Comparison of ENCODE assay signal across 8 cellular contexts in the genomic region with DNA sequence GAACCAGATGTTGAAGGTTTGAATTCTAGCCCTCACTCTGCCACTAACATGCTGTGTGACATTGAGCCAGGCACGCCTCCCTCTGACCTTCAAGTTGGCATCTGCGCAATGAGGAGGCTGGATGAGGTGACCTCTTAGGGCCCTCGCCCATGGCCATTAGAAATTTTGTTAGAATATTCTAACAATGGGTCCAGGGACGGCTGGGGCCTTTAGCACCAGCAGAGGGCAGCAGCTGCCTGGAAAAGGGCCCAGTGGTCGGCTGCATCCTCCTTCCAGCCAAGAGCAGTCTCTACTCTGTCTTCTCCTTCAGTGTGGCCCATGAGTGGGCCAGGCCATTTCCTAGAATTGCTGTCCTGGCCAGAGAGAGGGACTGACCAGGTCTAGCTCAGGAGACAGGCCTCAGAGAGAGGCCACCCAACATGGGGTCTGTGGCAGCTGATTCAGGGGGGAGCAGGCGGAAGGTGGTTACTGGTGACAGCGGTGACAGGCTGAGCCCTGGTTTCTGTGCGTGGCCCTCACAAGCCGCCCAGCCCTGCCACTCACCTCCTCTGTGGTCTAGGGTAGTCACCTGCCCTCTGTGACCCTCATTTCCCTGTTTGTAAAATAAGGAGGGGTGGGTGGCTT.
DNase-seq lines count a peak whose midpoint lies in the region; ATAC-seq and TF ChIP-seq lines count a peak whose summit lies in the region.

No MANE protein-coding gene starts in this region.

- no peak overlapping the region for H3K27ac ChIP-seq in right cardiac atrium (ENCODE audit: low read length)

- no peaks in the 10 kb centered on the region for H3K9me3 Mint-ChIP-seq in activated naive CD8-positive, alpha-beta T cell treated with anti-CD3 and anti-CD28 coated beads, Interleukin-2, amount 10 ng/mL, durations not matched to agents 7 days and 5 days

- no peaks in the 10 kb centered on the region for H3K4me1 Mint-ChIP-seq in activated naive CD8-positive, alpha-beta T cell treated with anti-CD3 and anti-CD28 coated beads, Interleukin-2, amount 10 ng/mL, durations not matched to agents 7 days and 5 days

- CTCF ChIA-PET in AG04449 (lab: Yijun Ruan, JAX): interaction anchor here (0.6 to 8.6 kb wide), 22 partner anchors 9 to 928 kb away, joined by 3 to 65 read pairs (median 4); no protein-coding TSS in a partner anchor

- no peaks in the 10 kb centered on the region for H3K9me3 ChIP-seq in right cardiac atrium (ENCODE audit: control insufficient read depth, low read length)

- no peak overlapping the region for H3K27ac Mint-ChIP-seq in activated naive CD8-positive, alpha-beta T cell treated with anti-CD3 and anti-CD28 coated beads, Interleukin-2, amount 10 ng/mL, durations not matched to agents 7 days and 5 days

- H3K27me3 ChIP-seq in right cardiac atrium (ENCODE audit: control insufficient read depth, insufficient read depth): no peaks in the 10 kb centered on the region

- H3K36me3 Mint-ChIP-seq in activated naive CD8-positive, alpha-beta T cell treated with anti-CD3 and anti-CD28 coated beads, Interleukin-2, amount 10 ng/mL, durations not matched to agents 7 days and 5 days: no peaks in the 10 kb centered on the region

- ATAC-seq in activated naive CD8-positive, alpha-beta T cell treated with anti-CD3 and anti-CD28 coated beads, Interleukin-2, amount 10 ng/mL, durations not matched to agents 7 days and 5 days (ENCODE audit: low read depth): no peak
- ATAC-seq in right cardiac atrium (peak; percentile 27 to 38), GM18505 (IDR thresholded peaks at IDR 0.05; ENCODE audit: unreplicated experiment) (no peak)

- WGBS in right cardiac atrium: 59% methylated on average over 9 of the region's 9 CpGs

- H3K4me3 ChIP-seq in AG04449 (ENCODE audit: low read depth, low read length) (no peak overlapping the region), right cardiac atrium (ENCODE audit: low read length) (no peak overlapping the region)

- no peak overlapping the region for H3K4me3 Mint-ChIP-seq in activated naive CD8-positive, alpha-beta T cell treated with anti-CD3 and anti-CD28 coated beads, Interleukin-2, amount 10 ng/mL, durations not matched to agents 7 days and 5 days

- intact Hi-C loops in right cardiac atrium (cut with DNase I): loop anchor here in 3 of 4 donors (10.0 kb wide), 2 partner anchors 451 to 931 kb away; partner anchors contain the start of gene IGSF21 (in 2 of the 3)

- no peaks in the 10 kb centered on the region for H3K27me3 Mint-ChIP-seq in activated naive CD8-positive, alpha-beta T cell treated with anti-CD3 and anti-CD28 coated beads, Interleukin-2, amount 10 ng/mL, durations not matched to agents 7 days and 5 days

- POLR2A ChIA-PET in AG04449 (lab: Yijun Ruan, JAX): no interaction called here
- POLR2A ChIA-PET in activated naive CD8-positive, alpha-beta T cell treated with anti-CD3 and anti-CD28 coated beads, Interleukin-2, amount 10 ng/mL, durations not matched to agents 7 days and 5 days (lab: Charles Lee): no interaction called here

- no peak for DNase-seq in AG04449 (ENCODE audit: low read depth, low spot score)
- peak; percentile 19 for DNase-seq in NCI-H226
- peak; percentile 45 for DNase-seq in activated naive CD8-positive, alpha-beta T cell treated with anti-CD3 and anti-CD28 coated beads, Interleukin-2, amount 10 ng/mL, durations not matched to agents 7 days and 5 days
- DNase-seq in right cardiac atrium: peak; percentile 39 to 76 (median 73)
- DNase-seq in stimulated activated CD4-positive, alpha-beta T cell treated with anti-CD3 and anti-CD28 coated beads, Interleukin-12 subunit alpha, Interleukin-12 subunit beta, amount 100 ng/mL, for 4 hours: peak; percentile 20
- DNase-seq in cerebellar cortex (ENCODE audit: low spot score): no peak

- TF ChIP-seq CTCF in AG04449 (IDR thresholded peaks at IDR 0.05; ENCODE audit: insufficient read depth, low read length, missing control alignments) (peak; percentile 89), GM12872 (IDR thresholded peaks at IDR 0.05; ENCODE audit: insufficient read depth, low read depth, low read length) (peak; percentile 72)

- peaks cover 2% of the 10 kb centered on the region for H3K4me1 ChIP-seq in right cardiac atrium (ENCODE audit: control insufficient read depth, insufficient read depth, low read length)

- TF ChIP-seq POLR2A in GM18505 (IDR thresholded peaks at IDR 0.05; ENCODE audit: borderline replicate concordance, extremely low read depth, insufficient read depth, insufficient read length): no peak

Comparison
In these comparisons a context has a peak if more than half of its experiments do, and no peak if none do; other contexts are left out.
1. DNase-seq: peak in NCI-H226 (single experiment), activated naive CD8-positive, alpha-beta T cell treated with anti-CD3 and anti-CD28 coated beads, Interleukin-2, amount 10 ng/mL, durations not matched to agents 7 days and 5 days (single experiment), right cardiac atrium (3 of 3) and stimulated activated CD4-positive, alpha-beta T cell treated with anti-CD3 and anti-CD28 coated beads, Interleukin-12 subunit alpha, Interleukin-12 subunit beta, amount 100 ng/mL, for 4 hours (single experiment); none in AG04449 (single experiment) and cerebellar cortex (single experiment).
2. ATAC-seq: peak in right cardiac atrium (2 of 2); none in activated naive CD8-positive, alpha-beta T cell treated with anti-CD3 and anti-CD28 coated beads, Interleukin-2, amount 10 ng/mL, durations not matched to agents 7 days and 5 days (single experiment) and GM18505 (single experiment).